In the genomic region with DNA sequence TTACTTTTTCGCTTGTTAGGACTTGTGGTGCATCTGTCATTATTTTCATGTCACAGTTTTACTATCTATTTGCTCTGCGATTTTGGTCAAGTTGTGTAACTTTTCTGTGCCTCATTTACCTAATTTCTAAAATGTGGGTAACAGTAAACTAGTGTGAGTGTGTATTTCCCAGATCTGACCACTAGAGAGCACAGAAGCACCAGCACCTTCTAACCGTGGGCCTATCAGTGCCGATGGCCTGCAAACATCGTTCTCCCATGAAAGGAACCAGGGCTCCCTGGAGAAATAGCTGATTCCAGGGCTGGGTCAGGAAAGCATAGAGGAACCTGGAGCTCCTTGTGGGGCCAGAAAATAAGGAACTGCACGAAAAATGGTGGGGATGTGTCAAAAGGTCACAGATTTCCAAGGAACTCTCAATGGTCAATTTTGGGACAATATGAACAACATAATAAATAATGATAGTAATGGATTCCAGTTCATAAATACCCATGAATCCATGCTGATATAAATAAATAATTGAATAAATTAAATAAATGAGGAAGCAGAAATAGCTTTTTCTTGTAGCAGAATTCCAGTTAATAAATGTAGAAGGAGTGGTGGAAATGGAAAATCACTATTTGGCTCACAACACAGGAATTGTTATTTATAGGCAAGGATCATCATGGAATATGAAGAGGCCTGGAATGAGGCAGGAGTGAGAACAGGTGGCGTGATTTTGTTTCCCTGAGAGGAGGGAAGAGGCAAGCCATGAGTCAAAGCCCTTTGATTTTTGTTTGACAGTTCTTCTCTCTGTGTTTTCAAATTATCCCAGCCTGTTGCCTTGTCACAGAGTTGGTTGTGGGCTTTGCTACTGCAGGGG, we compare ENCODE assay signal across 8 cellular contexts. TPM values are rescaled to one million over a fixed set of nuclear protein-coding genes. Genes with fewer than 3 reads are reported as not detected.
DNase-seq lines count a peak whose midpoint lies in the region; ATAC-seq, FAIRE-seq and TF ChIP-seq lines count a peak whose summit lies in the region.

No MANE protein-coding gene starts in this region.

- no peak for TF ChIP-seq EP300 in GM12878 (IDR thresholded peaks at IDR 0.05; ENCODE audit: borderline replicate concordance in 1 of 2, control insufficient read depth in 1 of 2, low read depth in 2 of 2, low read length in 2 of 2)

- H3K9ac ChIP-seq in GM12878 (ENCODE audit: control insufficient read depth, insufficient read depth, low read length), result no peak overlapping the region

- no peak overlapping the region for H3K27ac ChIP-seq in DOHH2 (ENCODE audit: low read depth, low read length)
- no peak overlapping the region for H3K27ac ChIP-seq in GM12878 (ENCODE audit: control insufficient read depth, insufficient read depth)

- TF ChIP-seq RAD21 in GM12878 (IDR thresholded peaks at IDR 0.05; ENCODE audit: insufficient read depth, low read depth, low read length), result peak; percentile 58

- no peak overlapping the region for H3K4me3 Mint-ChIP-seq in stimulated activated naive B cell treated with anti-CD40 and anti-IgM and Interleukin-4, amounts not matched to agents 10 μg/mL and 1 μg/mL and 100 μg/mL, for 72 hours

- intact Hi-C loops in GM12878 (cut with micrococcal nuclease; ENCODE audit: unreplicated experiment), result loop anchor here (1.0 kb wide), 1 partner anchor 33 kb away; no protein-coding TSS in a partner anchor

- TF ChIP-seq CTCF in DOHH2 (IDR thresholded peaks at IDR 0.05; ENCODE audit: low read depth, low read length, poor library complexity, severe bottlenecking) (peak; percentile 75), GM12878 (IDR thresholded peaks at IDR 0.05 in 2 of 3, conservative IDR thresholded peaks at IDR 0.05 in 1 of 3; ENCODE audit: control insufficient read depth in 2 of 3, extremely low read depth in 1 of 3, insufficient read depth in 1 of 3, low read depth in 3 of 3, low read length in 3 of 3) (peak; percentile 67 to 78 (median 71))

- no peak overlapping the region for H3K27ac Mint-ChIP-seq in stimulated activated naive B cell treated with anti-CD40 and anti-IgM and Interleukin-4, amounts not matched to agents 10 μg/mL and 1 μg/mL and 100 μg/mL, for 72 hours

- CTCF ChIA-PET in GM12878 (lab: Yijun Ruan, JAX), result interaction anchor here (0.7 to 5.6 kb wide), 11 partner anchors 9 to 130 kb away, joined by 3 to 31 read pairs (median 3); no protein-coding TSS in a partner anchor

- in situ Hi-C loops in HAP-1 (cut with MboI; ENCODE audit: low sequenced_read_pairs) (no loop called here), GM12878 (cut with MboI) (no loop called here)

- TF ChIP-seq POLR2A in GM12878 (IDR thresholded peaks at IDR 0.05; ENCODE audit: low read depth, low read length), result no peak

- H3K27me3 ChIP-seq in DOHH2 (ENCODE audit: control insufficient read depth, low read length), result peaks cover 5% of the 10 kb centered on the region; the same call in 1 of the 2 replicates
- peaks cover 4% of the 10 kb centered on the region; the same call in 1 of the 2 replicates for H3K27me3 ChIP-seq in HAP-1 (ENCODE audit: low read depth)
- H3K27me3 ChIP-seq in GM12878 (replicated peaks in 1 of 2; ENCODE audit: control insufficient read depth in 2 of 2, insufficient read depth in 2 of 2, low read length in 1 of 2), result no peaks in the 10 kb centered on the region

- no peaks in the 10 kb centered on the region for H3K4me1 ChIP-seq in DOHH2 (ENCODE audit: control insufficient read depth, low read length)
- H3K4me1 ChIP-seq in HAP-1, result no peaks in the 10 kb centered on the region
- no peaks in the 10 kb centered on the region for H3K4me1 ChIP-seq in GM12878 (ENCODE audit: control insufficient read depth, insufficient read depth, low read length)

- H3K4me3 ChIP-seq in DOHH2 (ENCODE audit: low read length) (no peak overlapping the region), HAP-1 (no peak overlapping the region), GM12878 (no peak overlapping the region)

- H3K36me3 Mint-ChIP-seq in stimulated activated naive B cell treated with anti-CD40 and anti-IgM and Interleukin-4, amounts not matched to agents 10 μg/mL and 1 μg/mL and 100 μg/mL, for 72 hours, result peaks cover 0 to 2% of the 10 kb centered on the region in 2 donors

- peaks cover 25 to 39% of the 10 kb centered on the region in 2 donors for H3K27me3 Mint-ChIP-seq in stimulated activated naive B cell treated with anti-CD40 and anti-IgM and Interleukin-4, amounts not matched to agents 10 μg/mL and 1 μg/mL and 100 μg/mL, for 72 hours

- WGBS in GM12878 (ENCODE audit: insufficient coverage, insufficient replicate concordance, low lambda C conversion rate, missing lambda C conversion rate), result 5% methylated on average over 7 of the region's 7 CpGs

- no peaks in the 10 kb centered on the region for H3F3A ChIP-seq in DOHH2 (ENCODE audit: control insufficient read depth, insufficient read depth)

- POLR2A ChIA-PET in GM12878 (lab: Charles Lee), result no interaction called here

- RAD21 ChIA-PET in GM12878 (lab: Charles Lee; ENCODE audit: unreplicated experiment), result interaction anchor here (1.2 to 2.5 kb wide), 2 partner anchors 113 to 125 kb away, joined by 3 to 10 read pairs; no protein-coding TSS in a partner anchor

- no peaks in the 10 kb centered on the region for H3K79me2 ChIP-seq in DOHH2 (ENCODE audit: control insufficient read depth, low read length)
- no peaks in the 10 kb centered on the region for H3K79me2 ChIP-seq in GM12878 (ENCODE audit: control insufficient read depth, insufficient read depth, low read length)

- no peaks in the 10 kb centered on the region for H3K9me2 ChIP-seq in DOHH2 (replicated peaks; ENCODE audit: control insufficient read depth, low read length)

- H3K4me1 Mint-ChIP-seq in stimulated activated naive B cell treated with anti-CD40 and anti-IgM and Interleukin-4, amounts not matched to agents 10 μg/mL and 1 μg/mL and 100 μg/mL, for 72 hours, result peaks cover 11 to 28% of the 10 kb centered on the region in 2 donors

- H3K9me3 ChIP-seq in DOHH2 (ENCODE audit: control insufficient read depth, insufficient read depth, low read length) (no peaks in the 10 kb centered on the region), HAP-1 (no peaks in the 10 kb centered on the region), GM12878 (replicated peaks; ENCODE audit: control insufficient read depth, insufficient read depth, low read length) (no peaks in the 10 kb centered on the region)

- ATAC-seq in GM12878 (peak; percentile 94), GM21367 (IDR thresholded peaks at IDR 0.05; ENCODE audit: unreplicated experiment) (no peak)
- ATAC-seq in stimulated activated naive B cell treated with anti-CD40 and anti-IgM and Interleukin-4, amounts not matched to agents 10 μg/mL and 1 μg/mL and 100 μg/mL, for 72 hours (replicated peaks), result peak; percentile 78

- SMC1A ChIA-PET in GM12878 (lab: Charles Lee; ENCODE audit: uncharacterized antibody, unreplicated experiment), result interaction anchor here (0.6 to 2.8 kb wide), 3 partner anchors 33 to 113 kb away, joined by 3 to 9 read pairs (median 6); no protein-coding TSS in a partner anchor

- H3K9me3 Mint-ChIP-seq in stimulated activated naive B cell treated with anti-CD40 and anti-IgM and Interleukin-4, amounts not matched to agents 10 μg/mL and 1 μg/mL and 100 μg/mL, for 72 hours, result no peaks in the 10 kb centered on the region

- DNase-seq in HAP-1 (ENCODE audit: low spot score in 2 of 2) (peak; percentile 49 to 68), NCI-H748 treated with DMSO at 0.1 percent for 48 hours (lab: John Stamatoyannopoulos, UW) (peak; percentile 46), GM12878 (ENCODE audit: low read depth, low spot score) (no peak), iPS-NIHi7 (ENCODE audit: extremely low spot score) (peak; percentile 83), islet precursor cell (no peak)
- no peak for DNase-seq in stimulated activated naive B cell treated with anti-CD40 and anti-IgM and Interleukin-4, amounts not matched to agents 10 μg/mL and 1 μg/mL and 100 μg/mL, for 72 hours

- no peak overlapping the region for H2AFZ ChIP-seq in GM12878 (ENCODE audit: control insufficient read depth, low read depth, low read length)

- H3K36me3 ChIP-seq in DOHH2 (ENCODE audit: control insufficient read depth, low read length), result no peaks in the 10 kb centered on the region
- H3K36me3 ChIP-seq in HAP-1 (replicated peaks), result no peaks in the 10 kb centered on the region
- H3K36me3 ChIP-seq in GM12878 (ENCODE audit: control insufficient read depth in 2 of 2, insufficient read depth in 2 of 2, low read length in 1 of 2), result no peaks in the 10 kb centered on the region

- FAIRE-seq in GM12878 (lab: Jason Lieb, UNC), result peak; percentile 92

- H4K20me1 ChIP-seq in DOHH2 (ENCODE audit: control insufficient read depth, insufficient read depth, low read depth, low read length), result no peaks in the 10 kb centered on the region
- no peaks in the 10 kb centered on the region for H4K20me1 ChIP-seq in GM12878 (ENCODE audit: control insufficient read depth, insufficient read depth)

- no TSS peak for BruUV-seq in GM12878 (replicated peaks; lab: Mats Ljungman, UMichigan)

- H3K4me2 ChIP-seq in DOHH2 (ENCODE audit: low read length) (no peak overlapping the region), GM12878 (ENCODE audit: control insufficient read depth, insufficient read depth) (no peak overlapping the region)

RNA-seq across cellular contexts. Expression of a gene that starts 31.1 kb away (rescaled TPM):
- total RNA-seq in GM12878 (2013; cell fraction: nucleolus; rRNA removed), result not detected in 2 replicates
- not detected in 2 replicates for total RNA-seq in GM12878 (2014; rRNA removed)
- total RNA-seq in GM12878 (2014; rRNA removed; fragmentation: Illumina TruSeq; extraction: Trizol), result not detected in 2 replicates
- not detected in 2 replicates for total RNA-seq in GM12878 (2021)
- not detected for polyA plus RNA-seq in GM12878 (2011; ENCODE audit: low read depth)
- not detected in 2 replicates for polyA plus RNA-seq in GM12878 (2011; rRNA removed)
- not detected in 2 replicates for polyA plus RNA-seq in GM12878 (2011; cell fraction: cytosol; rRNA removed)
- not detected in 2 replicates for polyA plus RNA-seq in GM12878 (2011; cell fraction: nucleus; rRNA removed)
- polyA plus RNA-seq in GM12878 (2012), result not detected in 2 replicates
- polyA plus RNA-seq in GM12878 (2014; fragmentation: Illumina TruSeq; extraction: Trizol), result not detected in 2 replicates
- polyA plus RNA-seq in GM12878 (2014; fragmentation: Nextera tagmentation; extraction: Ambion mirVana), result under 1 TPM in 1 of 2 experiments, not detected in 1; 0.06 TPM
- not detected in 2 replicates for polyA plus RNA-seq in GM12878 (2014; rRNA removed)
- polyA plus RNA-seq in GM12878 (2016; fragmentation: Nextera tagmentation; extraction: Ambion mirVana), result not detected
- not detected in 2 replicates for polyA minus RNA-seq in GM12878 (2011; rRNA and poly(A)+ RNA removed)
- polyA minus RNA-seq in GM12878 (2011; cell fraction: cytosol; rRNA and poly(A)+ RNA removed), result not detected in 2 replicates
- polyA minus RNA-seq in GM12878 (2011; cell fraction: nucleus; rRNA and poly(A)+ RNA removed), result not detected in 2 replicates

RNA-seq across cellular contexts. Expression of a gene that starts 35.3 kb away (rescaled TPM):
- 94.1 and 95.0 TPM in 2 replicates for total RNA-seq in GM12878 (2013; cell fraction: nucleolus; rRNA removed)
- total RNA-seq in GM12878 (2014; rRNA removed) (5.4 and 6.8 TPM in 2 replicates), GM12878 (2014; rRNA removed; fragmentation: Illumina TruSeq; extraction: Trizol) (3.9 and 5.4 TPM in 2 replicates), GM12878 (2021) (8.0 and 9.0 TPM in 2 replicates)
- polyA plus RNA-seq in GM12878 (2011; ENCODE audit: low read depth), result 4.1 TPM
- polyA plus RNA-seq in GM12878 (2011; rRNA removed) (15.9 and 24.0 TPM in 2 replicates), GM12878 (2014; fragmentation: Illumina TruSeq; extraction: Trizol) (16.4 and 16.8 TPM in 2 replicates), GM12878 (2014; fragmentation: Nextera tagmentation; extraction: Ambion mirVana) (1 to 10 TPM; 4.2 to 5.3 TPM), GM12878 (2014; rRNA removed) (8.8 and 14.4 TPM in 2 replicates), GM12878 (2016; fragmentation: Nextera tagmentation; extraction: Ambion mirVana) (1 to 10 TPM; 5.7 to 6.3 TPM)
- polyA plus RNA-seq in GM12878 (2011; cell fraction: cytosol; rRNA removed), result 13.1 and 13.7 TPM in 2 replicates
- polyA plus RNA-seq in GM12878 (2011; cell fraction: nucleus; rRNA removed), result 48.0 and 53.3 TPM in 2 replicates
- 4.9 and 5.0 TPM in 2 replicates for polyA plus RNA-seq in GM12878 (2012)
- 18.1 and 18.7 TPM in 2 replicates for polyA minus RNA-seq in GM12878 (2011; rRNA and poly(A)+ RNA removed)
- polyA minus RNA-seq in GM12878 (2011; cell fraction: cytosol; rRNA and poly(A)+ RNA removed), result 3.5 and 3.6 TPM in 2 replicates
- 17.4 and 20.0 TPM in 2 replicates for polyA minus RNA-seq in GM12878 (2011; cell fraction: nucleus; rRNA and poly(A)+ RNA removed)

Comparison
In these comparisons a context has a peak if more than half of its experiments do, and no peak if none do; other contexts are left out.
1. DNase-seq: peak in HAP-1 (2 of 2), NCI-H748 treated with DMSO at 0.1 percent for 48 hours (single experiment) and iPS-NIHi7 (single experiment); none in GM12878 (single experiment), stimulated activated naive B cell treated with anti-CD40 and anti-IgM and Interleukin-4, amounts not matched to agents 10 μg/mL and 1 μg/mL and 100 μg/mL, for 72 hours (single experiment) and islet precursor cell (single experiment).